Comparison of ENCODE assay signal across 24 cellular contexts in the genomic region with DNA sequence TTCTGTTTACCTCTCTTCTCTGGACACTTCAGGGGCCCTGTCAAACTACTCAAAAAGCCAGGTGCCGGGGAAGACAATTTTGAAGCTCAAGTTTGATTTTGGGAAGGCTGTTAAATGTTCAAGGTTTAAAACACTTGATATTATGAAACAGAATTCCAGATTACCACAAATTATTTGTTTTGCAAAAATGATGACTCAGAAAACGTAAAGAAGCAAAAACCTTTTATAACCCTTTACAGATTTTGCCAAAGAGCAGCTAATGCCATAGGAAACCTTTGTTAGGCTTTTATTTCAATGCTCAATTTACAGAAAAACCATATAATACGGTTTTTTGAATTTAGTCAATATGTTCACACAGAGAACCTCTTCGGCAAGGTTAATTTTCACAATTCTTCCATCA.
A peak's percentile ranks its signal among the peaks of the same experiment; 100 is the strongest.
DNase-seq lines count a peak whose midpoint lies in the region; ATAC-seq, FAIRE-seq and TF ChIP-seq lines count a peak whose summit lies in the region.
"Had no signal": no experiment of that assay in that cellular context is flagged by ENCODE, and none has a peak within 500 bp of the region (broad histone marks: within the 10 kb centered on the region; RNA-seq: fewer than 3 reads in every experiment).

No MANE protein-coding gene starts in this region.

- DNase-seq in astrocyte (ENCODE audit: low read depth) (peak; percentile 20), fibroblast of villous mesenchyme (ENCODE audit: low read depth) (peak; percentile 43), skeletal muscle cell (ENCODE audit: low read depth) (no peak), NCI-H446 (lab: John Stamatoyannopoulos, UW) (no peak)
- no peak for DNase-seq in activated naive CD4-positive, alpha-beta T cell treated with anti-CD3 and anti-CD28 coated beads, Interleukin-2, amount 50 U/mL, for 72 hours (ENCODE audit: low spot score in 2 of 2)
- DNase-seq: activated naive CD4-positive, alpha-beta T cell treated with anti-CD3 and anti-CD28 coated beads, Interleukin-2, amount 50 U/mL, for 16 hours; activated T-cell treated with anti-CD3 and anti-CD28 coated beads, Interleukin-2, amount 50 U/mL, for 72 hours; colonic mucosa; foreskin melanocyte; HCEC 1CT; hypothalamus; Karpas-422; kidney glomerular epithelial cell; naive B cell; NCI-H1092 treated with DMSO at 0.1 percent for 48 hours; NCI-H2107; NCI-H526 treated with DMSO at 0.1 percent for 48 hours; sigmoid colon; testis had no signal

- peaks cover 17% of the 10 kb centered on the region for H3K79me2 ChIP-seq in astrocyte (ENCODE audit: insufficient read depth, low read length)

- H3K4me1 ChIP-seq in HUES6 (ENCODE audit: control insufficient read depth, insufficient read depth, low read length), result peaks cover 9% of the 10 kb centered on the region; the same call in 1 of the 2 replicates
- peaks cover 3% of the 10 kb centered on the region for H3K4me1 ChIP-seq in astrocyte (ENCODE audit: insufficient read depth, low read length)
- H3K4me1 ChIP-seq: colonic mucosa, sigmoid colon, testis had no signal

- H3K9me3 ChIP-seq in HUES6 (ENCODE audit: control insufficient read depth, insufficient read depth, low read depth, low read length) (no peaks in the 10 kb centered on the region; the same call in 1 of the 2 replicates), astrocyte (ENCODE audit: insufficient read depth, low read depth, low read length) (no peaks in the 10 kb centered on the region)
- H3K9me3 ChIP-seq: colonic mucosa, sigmoid colon, testis had no signal

- H3K9me3 Mint-ChIP-seq in astrocyte (ENCODE audit: unreplicated experiment), result no peaks in the 10 kb centered on the region
- H3K9me3 Mint-ChIP-seq in activated naive CD4-positive, alpha-beta T cell treated with anti-CD3 and anti-CD28 coated beads, Interleukin-2, amount 50 U/mL, for 72 hours, result peaks cover 4% of the 10 kb centered on the region in 2 donors

- no peaks in the 10 kb centered on the region for H3K36me3 Mint-ChIP-seq in astrocyte (ENCODE audit: low read depth, unreplicated experiment)
- no peaks in the 10 kb centered on the region for H3K36me3 Mint-ChIP-seq in activated naive CD4-positive, alpha-beta T cell treated with anti-CD3 and anti-CD28 coated beads, Interleukin-2, amount 50 U/mL, for 72 hours
- H3K36me3 Mint-ChIP-seq: memory B cell; naive B cell; stimulated activated effector memory CD8-positive, alpha-beta T cell treated with anti-CD3 and anti-CD28 coated beads, Interleukin-12 subunit alpha, Interleukin-12 subunit beta, amount 100 ng/mL, for 72 hours had no signal

- TF ChIP-seq CTCF in astrocyte (IDR thresholded peaks at IDR 0.05; ENCODE audit: insufficient read depth, low read depth, low read length) (no peak), fibroblast of villous mesenchyme (IDR thresholded peaks at IDR 0.05; ENCODE audit: insufficient read depth, low read depth, low read length) (no peak)

- peak overlapping the region; percentile 68 for H3K4me2 ChIP-seq in astrocyte (ENCODE audit: low read length)

- ATAC-seq in activated naive CD4-positive, alpha-beta T cell treated with anti-CD3 and anti-CD28 coated beads, Interleukin-2, amount 50 U/mL, for 72 hours, result no peak
- ATAC-seq in HG03354 (IDR thresholded peaks at IDR 0.05; ENCODE audit: poor library complexity, severe bottlenecking, unreplicated experiment), result no peak
- ATAC-seq: activated T-cell treated with anti-CD3 and anti-CD28 coated beads, Interleukin-2, amount 50 U/mL, for 72 hours; stimulated activated effector memory CD8-positive, alpha-beta T cell treated with anti-CD3 and anti-CD28 coated beads, Interleukin-12 subunit alpha, Interleukin-12 subunit beta, amount 100 ng/mL, for 72 hours had no signal

- no peak overlapping the region for H2AFZ ChIP-seq in astrocyte (ENCODE audit: low read depth, low read length)

- H3K27ac Mint-ChIP-seq in astrocyte (ENCODE audit: unreplicated experiment), result no peak overlapping the region
- H3K27ac Mint-ChIP-seq in activated naive CD4-positive, alpha-beta T cell treated with anti-CD3 and anti-CD28 coated beads, Interleukin-2, amount 50 U/mL, for 72 hours, result no peak overlapping the region
- H3K27ac Mint-ChIP-seq: activated T-cell treated with anti-CD3 and anti-CD28 coated beads, Interleukin-2, amount 50 U/mL, for 72 hours; memory B cell; naive B cell; stimulated activated effector memory CD8-positive, alpha-beta T cell treated with anti-CD3 and anti-CD28 coated beads, Interleukin-12 subunit alpha, Interleukin-12 subunit beta, amount 100 ng/mL, for 72 hours had no signal

- no peaks in the 10 kb centered on the region for H3K27me3 Mint-ChIP-seq in astrocyte (ENCODE audit: low read depth, unreplicated experiment)
- H3K27me3 Mint-ChIP-seq: memory B cell, naive B cell had no signal

- H3K4me3 ChIP-seq in HUES6 (ENCODE audit: low read depth, low read length), result peak overlapping the region; percentile 68; the same call in 1 of the 2 replicates
- peak overlapping the region; percentile 61 for H3K4me3 ChIP-seq in astrocyte (ENCODE audit: insufficient read depth, low read depth, low read length)
- peak overlapping the region; percentile 72 for H3K4me3 ChIP-seq in fibroblast of villous mesenchyme (ENCODE audit: low read depth, low read length)
- peak overlapping the region; percentile 67 for H3K4me3 ChIP-seq in skeletal muscle cell (ENCODE audit: low read depth, low read length)
- H3K4me3 ChIP-seq: colonic mucosa, sigmoid colon, testis had no signal

- FAIRE-seq in astrocyte (lab: Jason Lieb, UNC), result no peak
- FAIRE-seq: GM12892 had no signal

- H3K27me3 ChIP-seq in HUES6 (ENCODE audit: control insufficient read depth, insufficient read depth, low read length), result no peaks in the 10 kb centered on the region
- no peaks in the 10 kb centered on the region for H3K27me3 ChIP-seq in astrocyte (ENCODE audit: insufficient read depth, low read length)
- H3K27me3 ChIP-seq: colonic mucosa, sigmoid colon, testis had no signal

- peak overlapping the region; percentile 80 for H3K4me3 Mint-ChIP-seq in astrocyte (ENCODE audit: unreplicated experiment)
- H3K4me3 Mint-ChIP-seq: activated T-cell treated with anti-CD3 and anti-CD28 coated beads, Interleukin-2, amount 50 U/mL, for 72 hours; memory B cell; naive B cell; stimulated activated effector memory CD8-positive, alpha-beta T cell treated with anti-CD3 and anti-CD28 coated beads, Interleukin-12 subunit alpha, Interleukin-12 subunit beta, amount 100 ng/mL, for 72 hours had no signal

- no peaks in the 10 kb centered on the region for H4K20me1 ChIP-seq in astrocyte (ENCODE audit: insufficient read depth, low read length)

- peaks cover 6% of the 10 kb centered on the region for H3K4me1 Mint-ChIP-seq in astrocyte (ENCODE audit: low read depth, unreplicated experiment)
- H3K4me1 Mint-ChIP-seq: memory B cell; naive B cell; stimulated activated effector memory CD8-positive, alpha-beta T cell treated with anti-CD3 and anti-CD28 coated beads, Interleukin-12 subunit alpha, Interleukin-12 subunit beta, amount 100 ng/mL, for 72 hours had no signal

- H3K9ac ChIP-seq in HUES6 (ENCODE audit: low read length), result no peak overlapping the region
- H3K9ac ChIP-seq in astrocyte (ENCODE audit: low read length), result peak overlapping the region; percentile 85

- peaks cover 12% of the 10 kb centered on the region; the same call in 1 of the 2 replicates for H3K36me3 ChIP-seq in HUES6 (ENCODE audit: control insufficient read depth, insufficient read depth, low read length)
- no peaks in the 10 kb centered on the region for H3K36me3 ChIP-seq in astrocyte (ENCODE audit: insufficient read depth, low read length)
- H3K36me3 ChIP-seq: colonic mucosa, sigmoid colon had no signal

- H3K27ac ChIP-seq in HUES6 (ENCODE audit: low read depth, low read length) (no peak overlapping the region), astrocyte (ENCODE audit: low read depth, low read length) (no peak overlapping the region)
- H3K27ac ChIP-seq: colonic mucosa, sigmoid colon, testis had no signal

Comparison
In these comparisons a context has a peak if more than half of its experiments do, and no peak if none do; other contexts are left out.
1. DNase-seq: peak in astrocyte (single experiment) and fibroblast of villous mesenchyme (single experiment); none in skeletal muscle cell (single experiment), activated naive CD4-positive, alpha-beta T cell treated with anti-CD3 and anti-CD28 coated beads, Interleukin-2, amount 50 U/mL, for 72 hours (0 of 2) and NCI-H446 (0 of 2).
2. Peak in every context shown above with its lines, with median percentiles within 50 percentile points of each other: H3K4me3 ChIP-seq.